Comparison of ENCODE assay signal across 8 cellular contexts in the genomic region with DNA sequence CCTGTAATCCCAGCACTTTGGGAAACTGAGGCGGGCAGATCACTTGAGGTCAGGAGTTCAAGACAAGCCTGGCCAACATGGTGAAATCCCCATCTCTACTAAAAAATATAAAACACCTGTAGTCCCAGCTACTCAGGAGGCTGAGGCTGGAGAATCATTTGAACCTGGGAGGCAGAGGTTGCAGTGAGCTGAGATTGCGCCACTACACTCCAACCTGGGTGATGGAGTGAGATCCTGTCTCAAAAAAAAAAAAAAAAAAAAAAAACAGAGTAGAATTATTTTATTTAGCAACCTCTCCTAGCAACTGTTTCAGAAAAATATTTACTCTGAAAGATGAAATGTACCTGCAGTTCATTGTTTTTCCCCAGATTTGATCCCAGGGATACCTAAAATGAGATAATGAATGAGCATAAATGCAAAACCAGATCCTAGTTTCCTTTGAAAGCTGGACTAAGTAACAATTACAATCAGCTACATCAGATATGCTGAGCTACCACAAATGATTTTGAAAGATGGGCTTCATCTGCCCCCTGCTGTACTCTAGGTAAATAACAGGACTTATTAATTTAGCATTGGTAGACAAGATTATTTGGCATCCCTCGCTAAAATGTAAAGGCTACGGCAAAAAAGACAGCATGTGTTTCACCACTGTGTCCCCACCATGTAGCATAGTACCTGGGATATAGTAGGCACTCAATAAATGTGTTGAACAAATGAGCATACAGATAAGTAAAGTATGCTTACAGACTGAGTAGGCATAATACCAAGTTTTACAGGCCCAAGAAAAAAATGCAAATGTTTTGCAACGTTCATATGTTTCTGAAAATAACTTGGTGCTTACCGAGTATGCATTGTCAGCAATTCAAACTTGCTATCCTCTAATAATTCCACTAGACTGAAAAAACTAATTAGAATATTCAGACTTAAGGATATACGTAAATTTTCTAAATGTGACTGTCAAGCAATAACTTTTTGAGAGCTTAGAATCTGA.
A peak's percentile ranks its signal among the peaks of the same experiment; 100 is the strongest.
DNase-seq lines count a peak whose midpoint lies in the region; ATAC-seq, FAIRE-seq and TF ChIP-seq lines count a peak whose summit lies in the region.

No MANE protein-coding gene starts in this region.

- H3K4me3 ChIP-seq in heart left ventricle: no peak overlapping the region

- ATAC-seq in heart left ventricle (peak; percentile 32 to 81 (median 76)), GM18519 (IDR thresholded peaks at IDR 0.05; ENCODE audit: low FRiP score, unreplicated experiment) (no peak)

- H3K4me1 Mint-ChIP-seq in activated CD4-positive, alpha-beta memory T cell treated with anti-CD3 and anti-CD28 coated beads, Interleukin-2, amount 10 ng/mL, durations not matched to agents 7 days and 5 days: peaks cover 10% of the 10 kb centered on the region

- no peak overlapping the region for H3K27ac ChIP-seq in heart left ventricle

- peak; percentile 26 for DNase-seq in D721Med (ENCODE audit: insufficient read length, low spot score)
- DNase-seq in HEK293T (ENCODE audit: extremely low spot score): peak; percentile 56
- DNase-seq in NCI-H446 treated with DMSO at 0.1 percent for 48 hours (lab: John Stamatoyannopoulos, UW): peak; percentile 43
- peak; percentile 36 for DNase-seq in activated CD4-positive, alpha-beta memory T cell treated with anti-CD3 and anti-CD28 coated beads, Interleukin-2, amount 10 ng/mL, durations not matched to agents 7 days and 5 days
- DNase-seq in heart left ventricle: peak in 2 of 5 donors; percentile 22 to 32
- DNase-seq in putamen (ENCODE audit: low spot score): peak; percentile 34
- no peak for DNase-seq in activated CD8-positive, alpha-beta memory T cell treated with anti-CD3 and anti-CD28 coated beads, Interleukin-2, amount 50 U/mL, for 4 hours

- intact Hi-C loops in heart left ventricle (cut with DNase I): loop anchor here (1.0 to 10.0 kb wide), 16 partner anchors 160 to 1110 kb away; a partner anchor contains a TSS

- CTCF ChIA-PET in HEK293T (lab: Yijun Ruan, JAX): interaction anchor here (0.6 to 2.8 kb wide), 17 partner anchors 9 to 383 kb away, joined by 3 to 12 read pairs (median 4); a partner anchor contains a TSS
- CTCF ChIA-PET in activated CD4-positive, alpha-beta memory T cell treated with anti-CD3 and anti-CD28 coated beads, Interleukin-2, amount 10 ng/mL, durations not matched to agents 7 days and 5 days (lab: Charles Lee): interaction anchor here (0.6 to 2.9 kb wide), 35 partner anchors 10 to 1308 kb away, joined by 3 to 24 read pairs (median 4); a partner anchor contains a TSS

- WGBS in heart left ventricle, 4 donors: 53 to 65% (median 56%) methylated on average over 7 of the region's 7 CpGs

- H3K4me3 Mint-ChIP-seq in activated CD4-positive, alpha-beta memory T cell treated with anti-CD3 and anti-CD28 coated beads, Interleukin-2, amount 10 ng/mL, durations not matched to agents 7 days and 5 days: no peak overlapping the region

- H3K36me3 ChIP-seq in heart left ventricle: no peaks in the 10 kb centered on the region

- no peaks in the 10 kb centered on the region for H3K36me3 Mint-ChIP-seq in activated CD4-positive, alpha-beta memory T cell treated with anti-CD3 and anti-CD28 coated beads, Interleukin-2, amount 10 ng/mL, durations not matched to agents 7 days and 5 days (ENCODE audit: low read depth)

- TF ChIP-seq POLR2A in heart left ventricle (IDR thresholded peaks at IDR 0.05): no peak

- peaks cover 8% of the 10 kb centered on the region for H3K27me3 Mint-ChIP-seq in activated CD4-positive, alpha-beta memory T cell treated with anti-CD3 and anti-CD28 coated beads, Interleukin-2, amount 10 ng/mL, durations not matched to agents 7 days and 5 days

- peak; percentile 94 for FAIRE-seq in D721Med (lab: Jason Lieb, UNC)

- H3K27ac Mint-ChIP-seq in activated CD4-positive, alpha-beta memory T cell treated with anti-CD3 and anti-CD28 coated beads, Interleukin-2, amount 10 ng/mL, durations not matched to agents 7 days and 5 days: no peak overlapping the region

- no peaks in the 10 kb centered on the region for H3K9me3 ChIP-seq in heart left ventricle

- peaks cover 0 to 3% (median 0%) of the 10 kb centered on the region in 12 donors for H3K4me1 ChIP-seq in heart left ventricle

- POLR2A ChIA-PET in HEK293T (lab: Yijun Ruan, JAX): interaction anchor here (1.0 kb wide), 1 partner anchor 198 kb away, joined by 4 read pairs; a partner anchor contains a TSS
- POLR2A ChIA-PET in activated CD4-positive, alpha-beta memory T cell treated with anti-CD3 and anti-CD28 coated beads, Interleukin-2, amount 10 ng/mL, durations not matched to agents 7 days and 5 days (lab: Charles Lee): no interaction called here

- H3K27me3 ChIP-seq in heart left ventricle: no peaks in the 10 kb centered on the region

- TF ChIP-seq CTCF in D721Med (IDR thresholded peaks at IDR 0.05; ENCODE audit: insufficient read depth, missing control alignments) (peak; percentile 83), heart left ventricle (IDR thresholded peaks at IDR 0.05) (peak; percentile 42 to 78 (median 68))

- no peaks in the 10 kb centered on the region for H3K9me3 Mint-ChIP-seq in activated CD4-positive, alpha-beta memory T cell treated with anti-CD3 and anti-CD28 coated beads, Interleukin-2, amount 10 ng/mL, durations not matched to agents 7 days and 5 days

TF ChIP-seq in HEK293T, 16 proteins besides CTCF, POLR2A, EP300 and RAD21:
- TF ChIP-seq ZNF384 (IDR thresholded peaks at IDR 0.05) (peak; percentile 78), CTBP1 (IDR thresholded peaks at IDR 0.05; ENCODE audit: borderline replicate concordance) (no peak)
